Comparison of ENCODE assay signal across 20 cellular contexts in genomic region chr14:51957950-51958349, GRCh38. TPM values are rescaled to one million over a fixed set of nuclear protein-coding genes. Genes with fewer than 3 reads are reported as not detected.
DNase-seq lines count a peak whose midpoint lies in the region; ATAC-seq, FAIRE-seq and TF ChIP-seq lines count a peak whose summit lies in the region.
"Had no signal": no experiment of that assay in that cellular context is flagged by ENCODE, and none has a peak within 500 bp of the region (broad histone marks: within the 10 kb centered on the region; RNA-seq: fewer than 3 reads in every experiment).

No MANE protein-coding gene starts in this region.

- H3K27ac Mint-ChIP-seq in astrocyte (ENCODE audit: unreplicated experiment), result no peak overlapping the region
- H3K27ac Mint-ChIP-seq in osteocyte (ENCODE audit: unreplicated experiment), result no peak overlapping the region
- H3K27ac Mint-ChIP-seq in stimulated activated memory B cell treated with anti-CD40 and anti-IgM and Interleukin-4, amounts not matched to agents 10 μg/mL and 1 μg/mL and 100 μg/mL, for 72 hours, result no peak overlapping the region
- H3K27ac Mint-ChIP-seq: B cell had no signal

- no peak overlapping the region for H3K4me3 ChIP-seq in astrocyte (ENCODE audit: insufficient read depth, low read depth, low read length)
- H3K4me3 ChIP-seq: left ventricle myocardium inferior, mucosa of descending colon, uterus had no signal

- H3K4me1 Mint-ChIP-seq in astrocyte (ENCODE audit: low read depth, unreplicated experiment) (peaks cover 12% of the 10 kb centered on the region), osteocyte (ENCODE audit: unreplicated experiment) (no peaks in the 10 kb centered on the region)
- peaks cover 31% of the 10 kb centered on the region for H3K4me1 Mint-ChIP-seq in stimulated activated memory B cell treated with anti-CD40 and anti-IgM and Interleukin-4, amounts not matched to agents 10 μg/mL and 1 μg/mL and 100 μg/mL, for 72 hours

- intact Hi-C loops in sciatic nerve (cut with DNase I), result no loop called here

- H3K9ac ChIP-seq in astrocyte (ENCODE audit: low read length), result no peak overlapping the region

- H3K4me2 ChIP-seq in astrocyte (ENCODE audit: low read length), result no peak overlapping the region

- H3K4me1 ChIP-seq in astrocyte (ENCODE audit: insufficient read depth, low read length), result no peaks in the 10 kb centered on the region

- H3K36me3 ChIP-seq in astrocyte (ENCODE audit: insufficient read depth, low read length), result no peaks in the 10 kb centered on the region
- H3K36me3 ChIP-seq: WERI-Rb-1 had no signal

- no peak overlapping the region for H3K27ac ChIP-seq in astrocyte (ENCODE audit: low read depth, low read length)
- H3K27ac ChIP-seq: 22Rv1, left ventricle myocardium inferior, uterus, WERI-Rb-1 had no signal

- H3K9me3 ChIP-seq in astrocyte (ENCODE audit: insufficient read depth, low read depth, low read length), result peaks cover 7% of the 10 kb centered on the region
- H3K9me3 ChIP-seq: uterus had no signal

- H3K9me3 Mint-ChIP-seq in astrocyte (ENCODE audit: unreplicated experiment) (peaks cover 9% of the 10 kb centered on the region), osteocyte (ENCODE audit: unreplicated experiment) (peaks cover 21% of the 10 kb centered on the region)
- peaks cover 24% of the 10 kb centered on the region for H3K9me3 Mint-ChIP-seq in stimulated activated memory B cell treated with anti-CD40 and anti-IgM and Interleukin-4, amounts not matched to agents 10 μg/mL and 1 μg/mL and 100 μg/mL, for 72 hours

- FAIRE-seq in astrocyte (lab: Jason Lieb, UNC), result peak; percentile 45

- DNase-seq in NCI-H1105 treated with DMSO at 0.1 percent for 48 hours (lab: John Stamatoyannopoulos, UW) (peak; percentile 14), NCI-H1105 (lab: John Stamatoyannopoulos, UW) (no peak), astrocyte (ENCODE audit: low read depth) (peak; percentile 62), fibroblast of peridontal ligament (ENCODE audit: extremely low read depth) (peak; percentile 49), sciatic nerve (ENCODE audit: low spot score) (no peak), osteocyte (ENCODE audit: extremely low spot score, unreplicated experiment) (no peak)
- DNase-seq: activated CD4-positive, alpha-beta T cell treated with anti-CD3 and anti-CD28 coated beads, Interleukin-2, amount 50 U/mL, for 4 hours; activated CD8-positive, alpha-beta memory T cell treated with anti-CD3 and anti-CD28 coated beads, Interleukin-2, amount 50 U/mL, for 48 hours; DND-41; left ventricle myocardium inferior; mucosa of descending colon; NCI-H1694 treated with DMSO at 0.1 percent for 48 hours; T-helper 2 cell; uterus; WERI-Rb-1 had no signal

- no peaks in the 10 kb centered on the region for H3K79me2 ChIP-seq in astrocyte (ENCODE audit: insufficient read depth, low read length)

- no peak for TF ChIP-seq CTCF in astrocyte (IDR thresholded peaks at IDR 0.05; ENCODE audit: insufficient read depth, low read depth, low read length)
- TF ChIP-seq CTCF in osteocyte (IDR thresholded peaks at IDR 0.05), result no peak

- H3K36me3 Mint-ChIP-seq in astrocyte (ENCODE audit: low read depth, unreplicated experiment) (peaks cover 8% of the 10 kb centered on the region), osteocyte (ENCODE audit: unreplicated experiment) (peaks cover 16% of the 10 kb centered on the region)
- H3K36me3 Mint-ChIP-seq in stimulated activated memory B cell treated with anti-CD40 and anti-IgM and Interleukin-4, amounts not matched to agents 10 μg/mL and 1 μg/mL and 100 μg/mL, for 72 hours, result peaks cover 91% of the 10 kb centered on the region

- no peaks in the 10 kb centered on the region for H3K27me3 ChIP-seq in astrocyte (ENCODE audit: insufficient read depth, low read length)
- H3K27me3 ChIP-seq: uterus had no signal

- H4K20me1 ChIP-seq in astrocyte (ENCODE audit: insufficient read depth, low read length), result no peaks in the 10 kb centered on the region

- no peaks in the 10 kb centered on the region for H3K27me3 Mint-ChIP-seq in astrocyte (ENCODE audit: low read depth, unreplicated experiment)
- no peaks in the 10 kb centered on the region for H3K27me3 Mint-ChIP-seq in osteocyte (ENCODE audit: unreplicated experiment)
- H3K27me3 Mint-ChIP-seq in stimulated activated memory B cell treated with anti-CD40 and anti-IgM and Interleukin-4, amounts not matched to agents 10 μg/mL and 1 μg/mL and 100 μg/mL, for 72 hours, result no peaks in the 10 kb centered on the region
- H3K27me3 Mint-ChIP-seq: B cell, IgD-negative memory B cell had no signal

- ATAC-seq in sciatic nerve (peak; percentile 70), HG02759 (IDR thresholded peaks at IDR 0.05; ENCODE audit: unreplicated experiment) (no peak)
- ATAC-seq in stimulated activated memory B cell treated with anti-CD40 and anti-IgM and Interleukin-4, amounts not matched to agents 10 μg/mL and 1 μg/mL and 100 μg/mL, for 72 hours, result no peak
- ATAC-seq: mucosa of descending colon had no signal

- H3K4me3 Mint-ChIP-seq in astrocyte (ENCODE audit: unreplicated experiment), result no peak overlapping the region
- H3K4me3 Mint-ChIP-seq in osteocyte (ENCODE audit: unreplicated experiment), result no peak overlapping the region
- no peak overlapping the region for H3K4me3 Mint-ChIP-seq in stimulated activated memory B cell treated with anti-CD40 and anti-IgM and Interleukin-4, amounts not matched to agents 10 μg/mL and 1 μg/mL and 100 μg/mL, for 72 hours
- H3K4me3 Mint-ChIP-seq: B cell, IgD-negative memory B cell had no signal

- no peak overlapping the region for H2AFZ ChIP-seq in astrocyte (ENCODE audit: low read depth, low read length)

RNA-seq across cellular contexts. Expression of gene RTRAF, which starts 31.4 kb away (rescaled TPM):
- total RNA-seq in astrocyte (213 and 224 TPM in 2 replicates), sciatic nerve (110 TPM), osteocyte (172 and 185 TPM in 2 replicates)

Comparison
In these comparisons a context has a peak if more than half of its experiments do, and no peak if none do; other contexts are left out.
1. DNase-seq: peak in NCI-H1105 treated with DMSO at 0.1 percent for 48 hours (single experiment), astrocyte (single experiment) and fibroblast of peridontal ligament (single experiment); none in NCI-H1105 (single experiment), sciatic nerve (single experiment) and osteocyte (single experiment).